ENCODE assay signal across 8 cellular contexts in genomic region chr17:48593840-48594411, GRCh38. TPM values are rescaled to one million over a fixed set of nuclear protein-coding genes. Genes with fewer than 3 reads are reported as not detected.
DNase-seq lines count a peak whose midpoint lies in the region; ATAC-seq, FAIRE-seq and TF ChIP-seq lines count a peak whose summit lies in the region.
"Had no signal": no experiment of that assay in that cellular context is flagged by ENCODE, and none has a peak within 500 bp of the region (broad histone marks: within the 10 kb centered on the region; RNA-seq: fewer than 3 reads in every experiment).

No MANE protein-coding gene starts in this region.

- H3K27ac Mint-ChIP-seq in immature natural killer cell: no peak overlapping the region

- DNase-seq in GM12892 (ENCODE audit: insufficient read length) (peak; percentile 91), NCI-H146 (lab: John Stamatoyannopoulos, UW) (peak; percentile 83), T-helper 22 cell (ENCODE audit: low read depth) (peak; percentile 52), ascending aorta (ENCODE audit: low spot score in 2 of 2) (peak in 1 of 2 donors; percentile 89), immature natural killer cell (peak; percentile 74 to 80 (median 78))
- peak; percentile 62 to 74 (median 66) for DNase-seq in stimulated activated CD4-positive, alpha-beta T cell treated with anti-CD3 and anti-CD28 coated beads, Interleukin-1b, Interleukin-23, amount 100 ng/mL, for 24 hours (ENCODE audit: low read depth in 4 of 4, low spot score in 1 of 4)

- no peaks in the 10 kb centered on the region for H3K9me3 ChIP-seq in ascending aorta

- no peaks in the 10 kb centered on the region for H3K9me3 Mint-ChIP-seq in immature natural killer cell

- H3K4me1 Mint-ChIP-seq in immature natural killer cell: peaks cover 42 to 58% of the 10 kb centered on the region in 2 donors

- H3K27ac ChIP-seq in ascending aorta: no peak overlapping the region

- peak overlapping the region; percentile 49 to 65 for H3K4me3 ChIP-seq in ascending aorta

- peak; percentile 91 to 96 (median 96) for TF ChIP-seq CTCF in ascending aorta (IDR thresholded peaks at IDR 0.05)

- H3K4me1 ChIP-seq in ascending aorta: peaks cover 9 to 19% of the 10 kb centered on the region in 2 donors

- peak; percentile 88 for FAIRE-seq in GM12892 (lab: Jason Lieb, UNC)

- H3K36me3 Mint-ChIP-seq in immature natural killer cell: peaks cover 0 to 3% (median 3%) of the 10 kb centered on the region in 3 donors

- H3K36me3 ChIP-seq in ascending aorta: peaks cover 0 to 8% of the 10 kb centered on the region in 2 donors

- intact Hi-C loops in ascending aorta (cut with DNase I): loop anchor here (2.0 kb wide), 3 partner anchors 101 to 257 kb away; no protein-coding TSS in a partner anchor

- H3K27me3 ChIP-seq in ascending aorta: no peaks in the 10 kb centered on the region

- peak overlapping the region; percentile 78 to 88 (median 83) for H3K4me3 Mint-ChIP-seq in immature natural killer cell

- no peak for TF ChIP-seq POLR2A in GM12892 (IDR thresholded peaks at IDR 0.05; ENCODE audit: low read depth, low read length)

- ATAC-seq in HG02870 (IDR thresholded peaks at IDR 0.05; ENCODE audit: unreplicated experiment): no peak
- ATAC-seq: left colon had no signal

- H3K27me3 Mint-ChIP-seq in immature natural killer cell (ENCODE audit: low read depth in 3 of 3): peaks cover 38 to 64% (median 43%) of the 10 kb centered on the region in 3 donors

RNA-seq across cellular contexts. Expression of gene HOXB5, which starts 0.3 kb away (rescaled TPM):
- polyA plus RNA-seq in GM12892 (2012; ENCODE audit: missing spikeins): not detected
- total RNA-seq in ascending aorta: 0.53 TPM
- not detected for polyA plus RNA-seq in immature natural killer cell

RNA-seq across cellular contexts. Expression of gene HOXB3, which starts 3.9 kb away (rescaled TPM):
- polyA plus RNA-seq in GM12892 (2012; ENCODE audit: missing spikeins): 4.5 TPM
- total RNA-seq in ascending aorta: 19.3 TPM
- under 1 TPM in 2 of 3 donors, not detected in 1; 0.26 to 0.45 TPM for polyA plus RNA-seq in immature natural killer cell

RNA-seq across cellular contexts. Expression of gene HOXB6, which starts 10.9 kb away (rescaled TPM):
- polyA plus RNA-seq in GM12892 (2012; ENCODE audit: missing spikeins): not detected
- total RNA-seq in ascending aorta: 5.1 TPM
- polyA plus RNA-seq in immature natural killer cell: not detected

RNA-seq across cellular contexts. Expression of gene HOXB4, which starts 15.8 kb away (rescaled TPM):
- polyA plus RNA-seq in GM12892 (2012; ENCODE audit: missing spikeins): 2.7 TPM
- total RNA-seq in ascending aorta: 20.4 TPM
- polyA plus RNA-seq in immature natural killer cell: under 1 TPM in 2 of 3 donors, not detected in 1; 0.14 to 0.53 TPM

RNA-seq across cellular contexts. Expression of gene HOXB7, which starts 16.9 kb away (rescaled TPM):
- 4.1 TPM for polyA plus RNA-seq in GM12892 (2012; ENCODE audit: missing spikeins)
- 15.0 TPM for total RNA-seq in ascending aorta
- polyA plus RNA-seq in immature natural killer cell: 1 to 10 TPM in 2 of 3 donors, under 1 TPM in 1; 0.39 to 1.8 (median 1.5) TPM
